Comparison of ENCODE assay signal across 8 cellular contexts in genomic region chr10:124697837-124698559, GRCh38. TPM values are rescaled to one million over a fixed set of nuclear protein-coding genes. Genes with fewer than 3 reads are reported as not detected.
DNase-seq lines count a peak whose midpoint lies in the region; ATAC-seq and TF ChIP-seq lines count a peak whose summit lies in the region.

No MANE protein-coding gene starts in this region.

- peak overlapping the region; percentile 93 to 99 (median 98) for H3K27ac Mint-ChIP-seq in CD8-positive, alpha-beta memory T cell
- H3K27ac Mint-ChIP-seq in activated T-helper 2 cell treated with anti-CD3 and anti-CD28 coated beads, Interferon-gamma antibody, Interleukin-2, Interleukin-4, amounts not matched to agents 10 μg/mL and 5 μg/mL and 100 μg/mL, durations not matched to agents 14 hours and 24 hours and 36 hours = peak overlapping the region; percentile 94
- H3K27ac Mint-ChIP-seq in natural killer cell = peak overlapping the region; percentile 89 to 95

- H3K9me3 Mint-ChIP-seq in CD8-positive, alpha-beta memory T cell = no peaks in the 10 kb centered on the region
- no peaks in the 10 kb centered on the region for H3K9me3 Mint-ChIP-seq in activated T-helper 2 cell treated with anti-CD3 and anti-CD28 coated beads, Interferon-gamma antibody, Interleukin-2, Interleukin-4, amounts not matched to agents 10 μg/mL and 5 μg/mL and 100 μg/mL, durations not matched to agents 14 hours and 24 hours and 36 hours
- H3K9me3 Mint-ChIP-seq in natural killer cell = no peaks in the 10 kb centered on the region

- H3K36me3 Mint-ChIP-seq in CD8-positive, alpha-beta memory T cell = peaks cover 4 to 72% (median 14%) of the 10 kb centered on the region in 3 donors
- H3K36me3 Mint-ChIP-seq in activated T-helper 2 cell treated with anti-CD3 and anti-CD28 coated beads, Interferon-gamma antibody, Interleukin-2, Interleukin-4, amounts not matched to agents 10 μg/mL and 5 μg/mL and 100 μg/mL, durations not matched to agents 14 hours and 24 hours and 36 hours (ENCODE audit: low read depth) = peaks cover 66% of the 10 kb centered on the region
- H3K36me3 Mint-ChIP-seq in natural killer cell = peaks cover 7% of the 10 kb centered on the region

- H3K27ac ChIP-seq in CD8-positive, alpha-beta memory T cell (ENCODE audit: low read depth, low read length) = peak overlapping the region; percentile 59

- H3K4me3 ChIP-seq in CD8-positive, alpha-beta memory T cell (ENCODE audit: low read length) = peak overlapping the region; percentile 36

- no peaks in the 10 kb centered on the region for H3K9me3 ChIP-seq in CD8-positive, alpha-beta memory T cell (ENCODE audit: low read length)

- POLR2A ChIA-PET in CD8-positive, alpha-beta memory T cell (lab: Charles Lee) = interaction anchor here (0.7 to 2.8 kb wide), 6 partner anchors 8 to 51 kb away, joined by 3 to 11 read pairs (median 4); no protein-coding TSS in a partner anchor

- ATAC-seq in natural killer cell (peak; percentile 69 to 78 (median 72)), HG03135 (IDR thresholded peaks at IDR 0.05; ENCODE audit: unreplicated experiment) (no peak), HG03378 (IDR thresholded peaks at IDR 0.05; ENCODE audit: unreplicated experiment) (no peak)

- peaks cover 3% of the 10 kb centered on the region for H3K36me3 ChIP-seq in CD8-positive, alpha-beta memory T cell (ENCODE audit: insufficient read depth, low read length)

- no peaks in the 10 kb centered on the region for H3K27me3 ChIP-seq in CD8-positive, alpha-beta memory T cell (ENCODE audit: insufficient read depth, low read length, poor library complexity, severe bottlenecking)

- DNase-seq in CD8-positive, alpha-beta memory T cell = peak in 4 of 5 donors; percentile 39 to 72 (median 42)
- DNase-seq in HCEC 1CT (peak; percentile 30), natural killer cell (peak; percentile 54), NCI-H446 (lab: John Stamatoyannopoulos, UW) (no peak), hippocampal formation (lab: John Stamatoyannopoulos, UW) (no peak)
- no peak for DNase-seq in activated T-helper 2 cell treated with anti-CD3 and anti-CD28 coated beads, Interferon-gamma antibody, Interleukin-2, Interleukin-4, amounts not matched to agents 10 μg/mL and 5 μg/mL and 100 μg/mL, durations not matched to agents 14 hours and 24 hours and 36 hours (ENCODE audit: low spot score)

- TF ChIP-seq CTCF in natural killer cell (IDR thresholded peaks at IDR 0.05) = no peak

- H3K4me3 Mint-ChIP-seq in CD8-positive, alpha-beta memory T cell = peak overlapping the region in 6 of 7 donors; percentile 79 to 87 (median 82)
- H3K4me3 Mint-ChIP-seq in activated T-helper 2 cell treated with anti-CD3 and anti-CD28 coated beads, Interferon-gamma antibody, Interleukin-2, Interleukin-4, amounts not matched to agents 10 μg/mL and 5 μg/mL and 100 μg/mL, durations not matched to agents 14 hours and 24 hours and 36 hours (ENCODE audit: low read depth) = no peak overlapping the region
- peak overlapping the region; percentile 70 for H3K4me3 Mint-ChIP-seq in natural killer cell

- CTCF ChIA-PET in CD8-positive, alpha-beta memory T cell (lab: Charles Lee) = interaction anchor here (0.9 to 15.2 kb wide), 9 partner anchors 11 to 61 kb away, joined by 3 to 312 read pairs (median 7); no protein-coding TSS in a partner anchor

- intact Hi-C loops in activated T-helper 2 cell treated with anti-CD3 and anti-CD28 coated beads, Interferon-gamma antibody, Interleukin-2, Interleukin-4, amounts not matched to agents 10 μg/mL and 5 μg/mL and 100 μg/mL, durations not matched to agents 14 hours and 24 hours and 36 hours (cut with micrococcal nuclease) = loop anchor here (1.0 to 5.0 kb wide), 2 partner anchors 9 to 94 kb away; partner anchors contain the start of gene EEF1AKMT2
- intact Hi-C loops in natural killer cell (cut with micrococcal nuclease) = no loop called here

- no peaks in the 10 kb centered on the region for H3K27me3 Mint-ChIP-seq in CD8-positive, alpha-beta memory T cell
- no peaks in the 10 kb centered on the region for H3K27me3 Mint-ChIP-seq in activated T-helper 2 cell treated with anti-CD3 and anti-CD28 coated beads, Interferon-gamma antibody, Interleukin-2, Interleukin-4, amounts not matched to agents 10 μg/mL and 5 μg/mL and 100 μg/mL, durations not matched to agents 14 hours and 24 hours and 36 hours (ENCODE audit: low read depth)
- no peaks in the 10 kb centered on the region for H3K27me3 Mint-ChIP-seq in natural killer cell (ENCODE audit: low read depth in 2 of 2)

- peaks cover 95 to 100% (median 99%) of the 10 kb centered on the region in 3 donors for H3K4me1 Mint-ChIP-seq in CD8-positive, alpha-beta memory T cell
- peaks cover 90% of the 10 kb centered on the region for H3K4me1 Mint-ChIP-seq in activated T-helper 2 cell treated with anti-CD3 and anti-CD28 coated beads, Interferon-gamma antibody, Interleukin-2, Interleukin-4, amounts not matched to agents 10 μg/mL and 5 μg/mL and 100 μg/mL, durations not matched to agents 14 hours and 24 hours and 36 hours (ENCODE audit: low read depth)
- peaks cover 92 to 93% of the 10 kb centered on the region in 2 donors for H3K4me1 Mint-ChIP-seq in natural killer cell

- peaks cover 95% of the 10 kb centered on the region for H3K4me1 ChIP-seq in CD8-positive, alpha-beta memory T cell (ENCODE audit: insufficient read depth, low read length)

RNA-seq across cellular contexts. Expression of gene FAM53B, which starts 46.2 kb away (rescaled TPM):
- 10 to 100 TPM; 28.8 to 29.2 TPM for total RNA-seq in CD8-positive, alpha-beta memory T cell
- polyA plus RNA-seq in CD8-positive, alpha-beta memory T cell = 41.6 TPM
- 18.1 and 19.3 TPM in 2 replicates for total RNA-seq in activated T-helper 2 cell treated with anti-CD3 and anti-CD28 coated beads, Interferon-gamma antibody, Interleukin-2, Interleukin-4, amounts not matched to agents 10 μg/mL and 5 μg/mL and 100 μg/mL, durations not matched to agents 14 hours and 24 hours and 36 hours
- total RNA-seq in natural killer cell = 100 to 1,000 TPM in 2 of 3 donors, 10 to 100 TPM in 1; 77.4 to 172 (median 121) TPM

Comparison
In these comparisons a context has a peak if more than half of its experiments do, and no peak if none do; other contexts are left out.
1. DNase-seq: peak in CD8-positive, alpha-beta memory T cell (4 of 5), HCEC 1CT (single experiment) and natural killer cell (single experiment); none in activated T-helper 2 cell treated with anti-CD3 and anti-CD28 coated beads, Interferon-gamma antibody, Interleukin-2, Interleukin-4, amounts not matched to agents 10 μg/mL and 5 μg/mL and 100 μg/mL, durations not matched to agents 14 hours and 24 hours and 36 hours (single experiment), NCI-H446 (0 of 2) and hippocampal formation (0 of 2).
2. ATAC-seq: peak in natural killer cell (3 of 3); none in HG03135 (single experiment) and HG03378 (single experiment).
3. Peak in every context shown above with its lines, with median percentiles within 50 percentile points of each other: H3K27ac Mint-ChIP-seq.